9 cellular contexts compared by ENCODE assay signal in the genomic region with DNA sequence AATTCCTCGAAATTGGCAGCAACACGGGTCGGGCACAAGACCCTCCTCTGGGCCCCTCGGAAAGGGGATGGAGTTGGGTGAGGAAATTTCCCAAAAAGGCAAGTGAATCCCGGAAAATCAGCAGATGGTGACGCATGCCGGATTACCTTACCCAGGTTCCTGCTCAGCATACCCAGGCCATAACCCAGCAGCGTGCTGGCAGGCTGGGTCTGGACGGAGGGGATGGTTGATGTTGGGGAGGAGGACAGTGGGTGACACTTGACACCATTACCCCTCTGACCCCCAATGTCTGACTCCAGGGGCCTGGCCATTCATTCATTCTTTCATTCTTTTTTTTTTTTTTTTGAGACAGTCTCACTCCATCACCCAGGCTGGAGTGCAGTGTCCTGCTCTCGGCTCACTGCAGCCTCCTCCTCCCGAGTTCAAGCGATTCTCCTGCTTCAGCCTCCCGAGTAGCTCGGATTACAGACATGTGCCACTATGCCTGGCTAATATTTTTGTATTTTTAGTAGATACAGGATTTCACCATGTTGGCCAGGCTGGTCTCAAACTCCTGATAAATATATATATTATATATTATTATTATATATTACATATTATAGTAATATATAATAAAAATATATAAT. TPM values are rescaled to one million over a fixed set of nuclear protein-coding genes. Genes with fewer than 3 reads are reported as not detected.
DNase-seq lines count a peak whose midpoint lies in the region; ATAC-seq and TF ChIP-seq lines count a peak whose summit lies in the region.
"Had no signal": no experiment of that assay in that cellular context is flagged by ENCODE, and none has a peak within 500 bp of the region (broad histone marks: within the 10 kb centered on the region; RNA-seq: fewer than 3 reads in every experiment).

No MANE protein-coding gene starts in this region.

- no peaks in the 10 kb centered on the region for H3K27me3 ChIP-seq in cardiac muscle cell
- H3K27me3 ChIP-seq in liver (ENCODE audit: control insufficient read depth in 4 of 4, insufficient read depth in 4 of 4, low read length in 3 of 4): no peaks in the 10 kb centered on the region
- no peaks in the 10 kb centered on the region for H3K27me3 ChIP-seq in testis

- H3K9me3 Mint-ChIP-seq in central memory CD8-positive, alpha-beta T cell: no peaks in the 10 kb centered on the region

- H3K27ac Mint-ChIP-seq in central memory CD8-positive, alpha-beta T cell (ENCODE audit: low read depth): no peak overlapping the region

- H3K4me3 ChIP-seq in cardiac muscle cell: peak overlapping the region; percentile 77
- H3K4me3 ChIP-seq in liver (ENCODE audit: low read depth in 1 of 3, low read length in 3 of 3): peak overlapping the region; percentile 72 to 92 (median 77)
- H3K4me3 ChIP-seq in testis: peak overlapping the region; percentile 82 to 87

- no peak for ATAC-seq in Right ventricle myocardium superior (ENCODE audit: poor library complexity)
- no peak for ATAC-seq in central memory CD8-positive, alpha-beta T cell (replicated peaks; ENCODE audit: extremely low read depth, poor library complexity, severe bottlenecking)
- ATAC-seq in HG03565 (IDR thresholded peaks at IDR 0.05; ENCODE audit: unreplicated experiment): no peak

- H3K4me3 Mint-ChIP-seq in central memory CD8-positive, alpha-beta T cell: peak overlapping the region; percentile 66

- TF ChIP-seq RAD21 in liver (IDR thresholded peaks at IDR 0.05): no peak

- no peaks in the 10 kb centered on the region for H3K4me1 ChIP-seq in cardiac muscle cell (ENCODE audit: low read depth)
- H3K4me1 ChIP-seq in liver (ENCODE audit: control insufficient read depth in 4 of 4, insufficient read depth in 4 of 4, low read length in 3 of 4): peaks cover 5 to 43% (median 35%) of the 10 kb centered on the region in 4 donors
- H3K4me1 ChIP-seq in testis: peaks cover 8% of the 10 kb centered on the region

- TF ChIP-seq CTCF in cardiac muscle cell (IDR thresholded peaks at IDR 0.05; ENCODE audit: low read depth, low read length) (no peak), liver (IDR thresholded peaks at IDR 0.05; ENCODE audit: low read depth, low read length, missing input control) (no peak), testis (IDR thresholded peaks at IDR 0.05) (no peak)

- H3K36me3 ChIP-seq in cardiac muscle cell: peaks cover 3% of the 10 kb centered on the region
- peaks cover 0 to 18% (median 3%) of the 10 kb centered on the region in 4 donors for H3K36me3 ChIP-seq in liver (ENCODE audit: control insufficient read depth in 4 of 4, insufficient read depth in 3 of 4, low read depth in 1 of 4, low read length in 3 of 4)
- no peaks in the 10 kb centered on the region for H3K36me3 ChIP-seq in testis (ENCODE audit: low read depth, missing control alignments)

- H3K9me3 ChIP-seq in cardiac muscle cell (ENCODE audit: low read depth) (no peaks in the 10 kb centered on the region), liver (ENCODE audit: control insufficient read depth in 4 of 4, low read length in 3 of 4) (no peaks in the 10 kb centered on the region), testis (no peaks in the 10 kb centered on the region)

- peak overlapping the region; percentile 76 for H3K27ac ChIP-seq in cardiac muscle cell
- H3K27ac ChIP-seq in liver (ENCODE audit: low read depth in 1 of 2, low read length in 2 of 2): peak overlapping the region; percentile 97 to 99
- H3K27ac ChIP-seq in testis: peak overlapping the region; percentile 81 to 82

- intact Hi-C loops in Right ventricle myocardium superior (cut with DNase I) (no loop called here), testis (cut with DNase I; ENCODE audit: low total_unique reads) (no loop called here)

- H3K27me3 Mint-ChIP-seq in central memory CD8-positive, alpha-beta T cell: peaks cover 25% of the 10 kb centered on the region

- WGBS in liver: 4% methylated on average over 14 of the region's 14 CpGs
- 2 to 4% methylated on average over 14 of the region's 14 CpGs for WGBS in testis, 2 donors

- H3K36me3 Mint-ChIP-seq in central memory CD8-positive, alpha-beta T cell (ENCODE audit: insufficient read depth): peaks cover 1% of the 10 kb centered on the region

- peak overlapping the region; percentile 82 to 84 for H3K9ac ChIP-seq in liver (ENCODE audit: low read depth in 1 of 2, low read length in 2 of 2)

- DNase-seq in cardiac muscle cell (ENCODE audit: low read depth in 1 of 2, low spot score in 1 of 2) (peak in 1 of 2 donors; percentile 23), Right ventricle myocardium superior (no peak), NCI-H748 (lab: John Stamatoyannopoulos, UW; ENCODE audit: unreplicated experiment) (peak; percentile 73), testis (peak; percentile 55), UCSD-AML1 (lab: John Stamatoyannopoulos, UW; ENCODE audit: unreplicated experiment) (no peak)
- DNase-seq in central memory CD8-positive, alpha-beta T cell (ENCODE audit: low spot score in 2 of 2): no peak

- no peak for TF ChIP-seq POLR2A in testis (IDR thresholded peaks at IDR 0.05)

- no peaks in the 10 kb centered on the region for H3K4me1 Mint-ChIP-seq in central memory CD8-positive, alpha-beta T cell

TF ChIP-seq in liver, 16 proteins besides CTCF, POLR2A, EP300 and RAD21:
- TF ChIP-seq, protein P1, sequence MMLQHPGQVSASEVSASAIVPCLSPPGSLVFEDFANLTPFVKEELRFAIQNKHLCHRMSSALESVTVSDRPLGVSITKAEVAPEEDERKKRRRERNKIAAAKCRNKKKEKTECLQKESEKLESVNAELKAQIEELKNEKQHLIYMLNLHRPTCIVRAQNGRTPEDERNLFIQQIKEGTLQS (IDR thresholded peaks at IDR 0.05): peak; percentile 51
- TF ChIP-seq FOXA2 (IDR thresholded peaks at IDR 0.05): no peak
- peak; percentile 42 to 65 for TF ChIP-seq RXRA (IDR thresholded peaks at IDR 0.05)
- TF ChIP-seq HNF4A (conservative IDR thresholded peaks at IDR 0.05): peak; percentile 16 to 37
- no peak for TF ChIP-seq HNF4G (IDR thresholded peaks at IDR 0.05)
- TF ChIP-seq YY1 (IDR thresholded peaks at IDR 0.05): peak; percentile 85
- TF ChIP-seq, protein P2, sequence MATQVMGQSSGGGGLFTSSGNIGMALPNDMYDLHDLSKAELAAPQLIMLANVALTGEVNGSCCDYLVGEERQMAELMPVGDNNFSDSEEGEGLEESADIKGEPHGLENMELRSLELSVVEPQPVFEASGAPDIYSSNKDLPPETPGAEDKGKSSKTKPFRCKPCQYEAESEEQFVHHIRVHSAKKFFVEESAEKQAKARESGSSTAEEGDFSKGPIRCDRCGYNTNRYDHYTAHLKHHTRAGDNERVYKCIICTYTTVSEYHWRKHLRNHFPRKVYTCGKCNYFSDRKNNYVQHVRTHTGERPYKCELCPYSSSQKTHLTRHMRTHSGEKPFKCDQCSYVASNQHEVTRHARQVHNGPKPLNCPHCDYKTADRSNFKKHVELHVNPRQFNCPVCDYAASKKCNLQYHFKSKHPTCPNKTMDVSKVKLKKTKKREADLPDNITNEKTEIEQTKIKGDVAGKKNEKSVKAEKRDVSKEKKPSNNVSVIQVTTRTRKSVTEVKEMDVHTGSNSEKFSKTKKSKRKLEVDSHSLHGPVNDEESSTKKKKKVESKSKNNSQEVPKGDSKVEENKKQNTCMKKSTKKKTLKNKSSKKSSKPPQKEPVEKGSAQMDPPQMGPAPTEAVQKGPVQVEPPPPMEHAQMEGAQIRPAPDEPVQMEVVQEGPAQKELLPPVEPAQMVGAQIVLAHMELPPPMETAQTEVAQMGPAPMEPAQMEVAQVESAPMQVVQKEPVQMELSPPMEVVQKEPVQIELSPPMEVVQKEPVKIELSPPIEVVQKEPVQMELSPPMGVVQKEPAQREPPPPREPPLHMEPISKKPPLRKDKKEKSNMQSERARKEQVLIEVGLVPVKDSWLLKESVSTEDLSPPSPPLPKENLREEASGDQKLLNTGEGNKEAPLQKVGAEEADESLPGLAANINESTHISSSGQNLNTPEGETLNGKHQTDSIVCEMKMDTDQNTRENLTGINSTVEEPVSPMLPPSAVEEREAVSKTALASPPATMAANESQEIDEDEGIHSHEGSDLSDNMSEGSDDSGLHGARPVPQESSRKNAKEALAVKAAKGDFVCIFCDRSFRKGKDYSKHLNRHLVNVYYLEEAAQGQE (IDR thresholded peaks at IDR 0.05): no peak
- TF ChIP-seq NR2F2 (IDR thresholded peaks at IDR 0.05): no peak

RNA-seq across cellular contexts. Expression of a gene that starts 0.8 kb away (rescaled TPM):
- total RNA-seq in cardiac muscle cell (18.4 and 20.8 TPM in 2 replicates), Right ventricle myocardium superior (32.1 TPM), liver (10 to 100 TPM; 18.6 to 49.0 TPM), testis (10 to 100 TPM; 29.1 to 41.1 TPM)
- polyA plus RNA-seq in cardiac muscle cell (18.7 and 19.6 TPM in 2 replicates), liver (10 to 100 TPM; 11.4 to 45.7 TPM), testis (ENCODE audit: insufficient read depth, low read depth, low replicate concordance) (31.9 TPM)

RNA-seq across cellular contexts. Expression of a gene that starts 26.8 kb away (rescaled TPM):
- 3.8 and 8.4 TPM in 2 replicates for total RNA-seq in cardiac muscle cell
- polyA plus RNA-seq in cardiac muscle cell: 4.3 and 5.0 TPM in 2 replicates
- 3.9 TPM for total RNA-seq in Right ventricle myocardium superior
- total RNA-seq in liver: 1 to 10 TPM in 1 of 2 donors, under 1 TPM in 1; 0.75 to 1.6 TPM
- 1 to 10 TPM in 1 of 2 donors, under 1 TPM in 1; 0.98 to 2.6 TPM for polyA plus RNA-seq in liver
- total RNA-seq in testis: 10 to 100 TPM in 1 of 2 donors, 1 to 10 TPM in 1; 9.9 to 11.2 TPM
- 14.7 TPM for polyA plus RNA-seq in testis (ENCODE audit: insufficient read depth, low read depth, low replicate concordance)

RNA-seq across cellular contexts. Expression of a gene that starts 31.1 kb away (rescaled TPM):
- not detected in 2 replicates for total RNA-seq in cardiac muscle cell
- polyA plus RNA-seq in cardiac muscle cell: not detected in 2 replicates
- not detected for total RNA-seq in Right ventricle myocardium superior
- total RNA-seq in liver: 1 to 10 TPM in 1 of 2 donors, under 1 TPM in 1; 0.47 to 2.8 TPM
- 10 to 100 TPM in 1 of 2 donors, 1 to 10 TPM in 1; 3.9 to 11.4 TPM for polyA plus RNA-seq in liver
- total RNA-seq in testis: under 1 TPM; 0.37 to 0.79 TPM
- polyA plus RNA-seq in testis (ENCODE audit: insufficient read depth, low read depth, low replicate concordance): not detected
- total RNA-seq: glomerular endothelial cell had no signal

RNA-seq across cellular contexts. Expression of a gene that starts 54.4 kb away (rescaled TPM):
- not detected in 2 replicates for total RNA-seq in cardiac muscle cell
- polyA plus RNA-seq in cardiac muscle cell: not detected in 2 replicates
- total RNA-seq in Right ventricle myocardium superior: not detected
- total RNA-seq in liver: under 1 TPM in 1 of 2 donors, not detected in 1; 0.09 TPM
- polyA plus RNA-seq in liver: not detected
- under 1 TPM in 1 of 2 donors, not detected in 1; 0.50 TPM for total RNA-seq in testis
- not detected for polyA plus RNA-seq in testis (ENCODE audit: insufficient read depth, low read depth, low replicate concordance)
- total RNA-seq: glomerular endothelial cell had no signal

Comparison
In these comparisons a context has a peak if more than half of its experiments do, and no peak if none do; other contexts are left out.
1. DNase-seq: peak in NCI-H748 (single experiment) and testis (single experiment); none in Right ventricle myocardium superior (single experiment), central memory CD8-positive, alpha-beta T cell (0 of 2) and UCSD-AML1 (single experiment).
2. Peak in every context shown above with its lines, with median percentiles within 50 percentile points of each other: H3K27ac ChIP-seq and H3K4me3 ChIP-seq.